ENCODE assay signal across 9 cellular contexts in the genomic region with DNA sequence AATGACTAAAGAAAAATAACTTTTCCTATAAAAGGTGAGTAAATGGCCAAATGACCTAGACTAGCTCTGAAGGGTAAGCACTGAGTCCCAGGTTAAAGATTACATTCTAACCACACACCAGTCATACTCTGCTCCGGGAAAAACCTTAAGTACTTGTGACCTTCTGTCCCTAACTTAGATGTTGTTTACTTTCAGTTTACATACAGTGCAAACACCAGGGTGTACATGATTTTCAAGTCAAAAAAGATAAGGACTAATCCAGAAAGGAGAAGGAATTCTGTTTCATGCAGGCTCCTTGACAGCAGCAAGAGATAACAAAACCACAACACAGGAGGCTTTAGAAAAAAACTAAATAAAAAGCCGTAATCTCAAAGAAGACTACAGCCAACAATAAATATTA.
A peak's percentile ranks its signal among the peaks of the same experiment; 100 is the strongest.
DNase-seq lines count a peak whose midpoint lies in the region; ATAC-seq and TF ChIP-seq lines count a peak whose summit lies in the region.
"Had no signal": no experiment of that assay in that cellular context is flagged by ENCODE, and none has a peak within 500 bp of the region (broad histone marks: within the 10 kb centered on the region; RNA-seq: fewer than 3 reads in every experiment).

No MANE protein-coding gene starts in this region.

- H3K9me3 ChIP-seq in right lobe of liver, result no peaks in the 10 kb centered on the region

- H3K4me3 ChIP-seq in right lobe of liver, result no peak overlapping the region

- ATAC-seq in GM18867 (IDR thresholded peaks at IDR 0.05; ENCODE audit: unreplicated experiment) (peak; percentile 95), HG02610 (IDR thresholded peaks at IDR 0.05; ENCODE audit: unreplicated experiment) (peak; percentile 92), right lobe of liver (peak; percentile 84 to 91 (median 88))

- TF ChIP-seq CTCF in right lobe of liver (IDR thresholded peaks at IDR 0.05), result no peak

- H3K27ac ChIP-seq in right lobe of liver, result peak overlapping the region in 1 of 3 donors; percentile 41

- TF ChIP-seq POLR2A in right lobe of liver (IDR thresholded peaks at IDR 0.05), result no peak

- intact Hi-C loops in right lobe of liver (cut with DNase I), result no loop called here

- DNase-seq in M059J (ENCODE audit: low read depth) (peak; percentile 77), right lobe of liver (no peak), DMS79 (lab: John Stamatoyannopoulos, UW) (no peak), G401 (ENCODE audit: low spot score) (no peak), Ammon's horn (ENCODE audit: low spot score) (no peak), mesenteric fat pad (ENCODE audit: low spot score) (no peak)
- DNase-seq: NCI-H1417 treated with DMSO at 0.1 percent for 48 hours had no signal

- in situ Hi-C loops in G401 (cut with HindIII; ENCODE audit: low sequenced_read_pairs), result no loop called here

- 31% methylated on average over 2 of the region's 2 CpGs for WGBS in right lobe of liver (ENCODE audit: insufficient coverage, low coverage, low lambda C conversion rate, missing lambda C conversion rate)

- H3K27me3 ChIP-seq in right lobe of liver, result no peaks in the 10 kb centered on the region

- H3K36me3 ChIP-seq in right lobe of liver, result no peaks in the 10 kb centered on the region

- H3K4me1 ChIP-seq in right lobe of liver, result peaks cover 0 to 31% (median 0%) of the 10 kb centered on the region in 4 donors
